1 cellular context compared by ENCODE assay signal in the genomic region with DNA sequence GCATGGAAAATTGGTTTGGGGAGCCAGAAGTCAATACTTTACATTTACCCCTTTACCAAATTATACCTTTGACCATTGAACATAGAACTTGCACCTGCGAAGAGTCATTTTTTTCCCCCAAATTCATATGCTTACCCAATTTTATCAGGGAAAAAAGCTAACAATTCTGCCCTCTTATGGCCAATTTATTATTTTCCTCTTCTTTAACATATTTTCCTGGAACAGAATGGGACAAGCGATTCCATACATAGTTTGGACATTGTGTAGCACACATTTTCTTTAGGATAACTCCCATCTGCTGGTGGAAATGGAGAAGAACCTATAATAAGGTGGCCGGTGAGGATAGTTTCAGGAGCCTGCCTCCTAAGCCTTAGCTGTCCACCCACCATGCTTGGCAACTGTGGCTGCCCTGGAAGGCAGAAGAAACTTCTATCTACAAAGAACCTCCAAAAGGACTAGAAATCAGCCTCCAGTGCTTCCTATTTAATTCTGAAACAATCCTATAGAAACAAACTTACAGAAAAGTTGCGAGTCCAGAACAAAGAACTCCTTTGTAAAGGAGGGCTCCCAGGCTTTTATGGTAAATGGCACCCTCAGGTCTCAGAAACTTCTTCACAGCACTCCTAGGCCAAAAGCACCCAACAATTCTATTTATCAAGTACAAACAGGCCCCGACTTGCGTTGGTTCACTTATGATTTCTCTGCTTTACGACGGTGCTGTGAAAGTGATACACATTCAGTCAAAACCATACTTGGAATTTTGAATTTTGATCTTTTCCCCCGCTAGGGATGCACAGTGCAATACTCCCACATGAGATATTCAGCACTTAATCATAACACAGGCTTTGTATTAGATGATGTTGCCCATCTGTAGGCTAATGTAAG.
TF ChIP-seq lines count a peak whose summit lies in the region.

No MANE protein-coding gene starts in this region.

TF ChIP-seq in IMR-90, 13 proteins besides CTCF, POLR2A, EP300 and RAD21:
- TF ChIP-seq SMC3 (IDR thresholded peaks at IDR 0.05; ENCODE audit: low read depth, low read length): no peak
- TF ChIP-seq CHD1 (IDR thresholded peaks at IDR 0.05; ENCODE audit: low read depth, low read length): no peak
